Comparison of ENCODE assay signal across 31 cellular contexts in the genomic region with DNA sequence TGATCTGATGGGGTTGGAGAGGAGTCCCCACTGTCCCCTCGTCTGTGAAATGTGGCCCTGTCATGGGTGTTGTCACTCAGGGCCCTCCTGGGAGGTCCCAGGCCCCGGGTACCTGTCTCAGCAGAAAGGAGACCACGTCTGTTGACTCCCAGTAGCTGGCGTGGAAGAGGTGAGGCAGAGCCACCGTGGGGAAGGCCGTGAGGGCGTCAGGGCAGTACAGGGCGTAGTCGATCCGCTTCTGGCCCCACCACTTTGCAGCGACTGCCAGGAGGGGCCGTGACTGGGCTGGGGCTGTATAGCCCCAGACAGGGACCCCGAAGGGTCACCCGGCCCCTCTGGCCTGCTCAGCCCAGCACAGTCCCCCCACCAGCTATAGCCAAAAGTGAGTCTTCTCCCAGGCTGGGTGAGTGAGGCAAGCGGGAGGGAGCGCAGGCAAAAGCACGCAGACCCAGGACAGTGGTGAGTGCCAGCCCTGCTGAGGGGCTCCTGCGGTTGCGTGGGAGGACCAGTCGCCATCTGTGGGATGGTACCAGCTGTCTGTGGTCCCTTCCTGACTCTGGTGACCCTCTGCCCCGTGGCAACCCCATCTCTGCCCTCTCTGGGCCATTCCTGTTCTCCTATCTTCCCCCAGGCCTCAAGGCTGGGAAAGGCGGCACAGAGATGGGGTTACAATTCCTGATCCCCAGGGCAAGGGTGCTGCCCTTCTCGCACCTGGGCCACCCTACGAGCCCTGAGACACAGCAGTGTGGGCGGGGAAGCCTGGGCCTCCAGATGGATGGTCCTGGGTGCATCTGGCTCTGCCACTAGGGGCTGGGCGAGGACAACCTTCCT. TPM values are rescaled to one million over a fixed set of nuclear protein-coding genes. Genes with fewer than 3 reads are reported as not detected.
DNase-seq lines count a peak whose midpoint lies in the region; ATAC-seq and TF ChIP-seq lines count a peak whose summit lies in the region.
"Had no signal": no experiment of that assay in that cellular context is flagged by ENCODE, and none has a peak within 500 bp of the region (broad histone marks: within the 10 kb centered on the region; RNA-seq: fewer than 3 reads in every experiment).

No MANE protein-coding gene starts in this region.

- peak overlapping the region; percentile 43 for H3K23ac ChIP-seq in neuronal stem cell (ENCODE audit: low read depth, low read length, poor library complexity)

- peak overlapping the region; percentile 17 for H4K8ac ChIP-seq in neuronal stem cell (ENCODE audit: low read depth, low read length)

- no peak overlapping the region for H3K4me3 Mint-ChIP-seq in activated CD8-positive, alpha-beta T cell treated with anti-CD3 and anti-CD28 coated beads for 36 hours
- no peak overlapping the region for H3K4me3 Mint-ChIP-seq in activated CD8-positive, alpha-beta T cell treated with anti-CD3 and anti-CD28 coated beads, Interleukin-2, amount 10 ng/mL, durations not matched to agents 7 days and 5 days
- H3K4me3 Mint-ChIP-seq in WTC11: no peak overlapping the region
- no peak overlapping the region for H3K4me3 Mint-ChIP-seq in CD4-positive, alpha-beta memory T cell
- H3K4me3 Mint-ChIP-seq: activated CD8-positive, alpha-beta memory T cell treated with anti-CD3 and anti-CD28 coated beads, Interleukin-2, amount 10 ng/mL, durations not matched to agents 7 days and 5 days; CD4-positive, alpha-beta T cell had no signal

- WGBS in neuronal stem cell (ENCODE audit: extremely low coverage in 2 of 2, insufficient read length in 2 of 2, insufficient replicate concordance in 1 of 2), 2 donors: no CpG with 5 or more reads among the region's 26 CpGs
- 93 to 94% methylated on average over 25 to 26 of the region's 26 CpGs for WGBS in GM23248 (ENCODE audit: low coverage in 1 of 2, low lambda C conversion rate in 2 of 2, missing lambda C conversion rate in 2 of 2), 2 experiments

- peaks cover 3% of the 10 kb centered on the region for H3K79me1 ChIP-seq in neuronal stem cell (ENCODE audit: low read depth, low read length)

- POLR2A ChIA-PET in activated CD8-positive, alpha-beta T cell treated with anti-CD3 and anti-CD28 coated beads for 36 hours (lab: Charles Lee): interaction anchor here (0.6 to 2.4 kb wide), 3 partner anchors 12 to 162 kb away, joined by 3 to 9 read pairs (median 4); partner anchors contain the start of genes OGFOD2 and PITPNM2
- POLR2A ChIA-PET in activated CD8-positive, alpha-beta T cell treated with anti-CD3 and anti-CD28 coated beads, Interleukin-2, amount 10 ng/mL, durations not matched to agents 7 days and 5 days (lab: Charles Lee): interaction anchor here (1.0 to 1.3 kb wide), 2 partner anchors 14 to 118 kb away, joined by 3 read pairs; partner anchors contain the start of gene OGFOD2
- POLR2A ChIA-PET in WTC11 (lab: Charles Lee): no interaction called here
- POLR2A ChIA-PET in CD4-positive, alpha-beta memory T cell (lab: Charles Lee; ENCODE audit: partially characterized antibody): interaction anchor here (0.8 kb wide), 1 partner anchor 14 kb away, joined by 3 read pairs; the partner anchor contains the start of gene OGFOD2

- no peaks in the 10 kb centered on the region for H3K9me2 ChIP-seq in GM23248 (ENCODE audit: insufficient read depth)

- H3K4me1 Mint-ChIP-seq in activated CD8-positive, alpha-beta T cell treated with anti-CD3 and anti-CD28 coated beads for 36 hours (ENCODE audit: low read depth): peaks cover 16% of the 10 kb centered on the region
- H3K4me1 Mint-ChIP-seq in activated CD8-positive, alpha-beta T cell treated with anti-CD3 and anti-CD28 coated beads, Interleukin-2, amount 10 ng/mL, durations not matched to agents 7 days and 5 days (ENCODE audit: low read depth): peaks cover 15% of the 10 kb centered on the region
- peaks cover 5% of the 10 kb centered on the region; the same call in 1 of the 2 replicates for H3K4me1 Mint-ChIP-seq in WTC11
- peaks cover 3 to 13% (median 9%) of the 10 kb centered on the region in 4 donors for H3K4me1 Mint-ChIP-seq in CD4-positive, alpha-beta memory T cell

- H4K91ac ChIP-seq in neuronal stem cell (ENCODE audit: low read depth, low read length, poor library complexity): no peak overlapping the region

- H3K9me3 ChIP-seq in neuronal stem cell (replicated peaks in 1 of 2; ENCODE audit: control insufficient read depth in 2 of 2, insufficient read depth in 1 of 2, low read depth in 1 of 2, low read length in 2 of 2) (no peaks in the 10 kb centered on the region), GM23248 (ENCODE audit: low read depth) (no peaks in the 10 kb centered on the region), vagina (no peaks in the 10 kb centered on the region)
- H3K9me3 ChIP-seq in CD4-positive, alpha-beta memory T cell (ENCODE audit: control insufficient read depth in 1 of 2, low read length in 2 of 2): no peaks in the 10 kb centered on the region
- H3K9me3 ChIP-seq: ascending aorta, colonic mucosa, right atrium auricular region, stomach, thyroid gland had no signal

- no peak overlapping the region for H2BK15ac ChIP-seq in neuronal stem cell (ENCODE audit: low read length)

- CTCF ChIA-PET in activated CD8-positive, alpha-beta T cell treated with anti-CD3 and anti-CD28 coated beads for 36 hours (lab: Charles Lee): no interaction called here
- CTCF ChIA-PET in activated CD8-positive, alpha-beta T cell treated with anti-CD3 and anti-CD28 coated beads, Interleukin-2, amount 10 ng/mL, durations not matched to agents 7 days and 5 days (lab: Charles Lee): interaction anchor here (0.6 kb wide), 1 partner anchor 554 kb away, joined by 3 read pairs; no protein-coding TSS in a partner anchor
- CTCF ChIA-PET in WTC11 (lab: Charles Lee): interaction anchor here (0.8 to 3.2 kb wide), 9 partner anchors 10 to 249 kb away, joined by 3 to 18 read pairs (median 3); partner anchors contain the start of genes MPHOSPH9 and PITPNM2
- CTCF ChIA-PET in CD4-positive, alpha-beta memory T cell (lab: Charles Lee; ENCODE audit: partially characterized antibody): no interaction called here

- H3K36me3 ChIP-seq in H7 (replicated peaks; ENCODE audit: control insufficient read depth, insufficient read depth, low read length) (no peaks in the 10 kb centered on the region), neuronal stem cell (replicated peaks in 1 of 2; ENCODE audit: control insufficient read depth in 2 of 2, insufficient read depth in 2 of 2, low read length in 2 of 2) (peaks cover 0 to 17% of the 10 kb centered on the region in 2 donors), GM23248 (ENCODE audit: low read depth) (no peaks in the 10 kb centered on the region), vagina (peaks cover 0 to 26% of the 10 kb centered on the region in 2 donors)
- H3K36me3 ChIP-seq in CD4-positive, alpha-beta memory T cell (ENCODE audit: insufficient read depth, low read length): no peaks in the 10 kb centered on the region
- H3K36me3 ChIP-seq: cardiac muscle cell, colonic mucosa, thyroid gland had no signal

- peaks cover 0 to 15% of the 10 kb centered on the region in 2 donors for H3K4me1 ChIP-seq in neuronal stem cell (ENCODE audit: control insufficient read depth in 2 of 2, insufficient read depth in 1 of 2, low read depth in 1 of 2, low read length in 2 of 2)
- no peaks in the 10 kb centered on the region for H3K4me1 ChIP-seq in GM23248 (ENCODE audit: insufficient read depth)
- peaks cover 8% of the 10 kb centered on the region for H3K4me1 ChIP-seq in CD4-positive, alpha-beta memory T cell (ENCODE audit: insufficient read depth, low read length)
- H3K4me1 ChIP-seq in vagina: peaks cover 17% of the 10 kb centered on the region
- H3K4me1 ChIP-seq: colonic mucosa had no signal

- H2BK5ac ChIP-seq in neuronal stem cell (ENCODE audit: low read length): no peak overlapping the region

- in situ Hi-C loops in GM23248 (cut with MboI): no loop called here

- H3K4me3 ChIP-seq in H7 (ENCODE audit: insufficient read depth, low read depth, low read length) (no peak overlapping the region), neuronal stem cell (ENCODE audit: low read length in 2 of 2) (no peak overlapping the region), GM23248 (no peak overlapping the region), vagina (no peak overlapping the region)
- H3K4me3 ChIP-seq in CD4-positive, alpha-beta memory T cell (ENCODE audit: low read length in 2 of 2): no peak overlapping the region
- H3K4me3 ChIP-seq: ascending aorta, cardiac muscle cell, colonic mucosa, hepatocyte, right atrium auricular region, stomach, thyroid gland had no signal

- no peak overlapping the region for H3K4ac ChIP-seq in neuronal stem cell (ENCODE audit: low read length)

- H3K27ac ChIP-seq in neuronal stem cell (replicated peaks; ENCODE audit: low read length): no peak overlapping the region
- no peak overlapping the region for H3K27ac ChIP-seq in GM23248
- no peak overlapping the region for H3K27ac ChIP-seq in CD4-positive, alpha-beta memory T cell (ENCODE audit: low read depth, low read length)
- H3K27ac ChIP-seq in vagina: no peak overlapping the region
- H3K27ac ChIP-seq: ascending aorta, cardiac muscle cell, colonic mucosa, epithelial cell of prostate, hepatocyte, parathyroid adenoma, right atrium auricular region, stomach, thyroid gland had no signal

- H2AFZ ChIP-seq in neuronal stem cell (ENCODE audit: low read length) (no peak overlapping the region), GM23248 (no peak overlapping the region)
- H2AFZ ChIP-seq: hepatocyte, parathyroid adenoma had no signal

- H3K9ac ChIP-seq in neuronal stem cell (ENCODE audit: low read depth, low read length, poor library complexity) (no peak overlapping the region), GM23248 (no peak overlapping the region)
- H3K9ac ChIP-seq: parathyroid adenoma had no signal

- peaks cover 9% of the 10 kb centered on the region for H3K36me3 Mint-ChIP-seq in activated CD8-positive, alpha-beta T cell treated with anti-CD3 and anti-CD28 coated beads for 36 hours (ENCODE audit: low read depth)
- H3K36me3 Mint-ChIP-seq in activated CD8-positive, alpha-beta T cell treated with anti-CD3 and anti-CD28 coated beads, Interleukin-2, amount 10 ng/mL, durations not matched to agents 7 days and 5 days (ENCODE audit: low read depth): peaks cover 11% of the 10 kb centered on the region
- H3K36me3 Mint-ChIP-seq in WTC11: no peaks in the 10 kb centered on the region; the same call in 1 of the 2 replicates
- peaks cover 0 to 11% of the 10 kb centered on the region in 2 donors for H3K36me3 Mint-ChIP-seq in CD4-positive, alpha-beta memory T cell
- H3K36me3 Mint-ChIP-seq: activated CD8-positive, alpha-beta memory T cell treated with anti-CD3 and anti-CD28 coated beads, Interleukin-2, amount 10 ng/mL, durations not matched to agents 7 days and 5 days had no signal

- H3K27me3 ChIP-seq in H7 (ENCODE audit: control insufficient read depth, insufficient read depth, low read length): no peaks in the 10 kb centered on the region
- no peaks in the 10 kb centered on the region for H3K27me3 ChIP-seq in neuronal stem cell (ENCODE audit: control insufficient read depth in 3 of 3, insufficient read depth in 3 of 3, low read depth in 1 of 3, low read length in 3 of 3)
- H3K27me3 ChIP-seq in GM23248 (replicated peaks; ENCODE audit: insufficient read depth): no peaks in the 10 kb centered on the region
- no peaks in the 10 kb centered on the region for H3K27me3 ChIP-seq in CD4-positive, alpha-beta memory T cell (ENCODE audit: insufficient read depth, low read length)
- no peaks in the 10 kb centered on the region for H3K27me3 ChIP-seq in vagina
- H3K27me3 ChIP-seq: ascending aorta, cardiac muscle cell, colonic mucosa, hepatocyte, right atrium auricular region, stomach, thyroid gland had no signal

- TF ChIP-seq POLR2A in vagina (IDR thresholded peaks at IDR 0.05): no peak

- H3K27me3 Mint-ChIP-seq in activated CD8-positive, alpha-beta T cell treated with anti-CD3 and anti-CD28 coated beads for 36 hours: no peaks in the 10 kb centered on the region
- no peaks in the 10 kb centered on the region for H3K27me3 Mint-ChIP-seq in activated CD8-positive, alpha-beta T cell treated with anti-CD3 and anti-CD28 coated beads, Interleukin-2, amount 10 ng/mL, durations not matched to agents 7 days and 5 days (ENCODE audit: low read depth)
- H3K27me3 Mint-ChIP-seq in WTC11 (ENCODE audit: low read depth): no peaks in the 10 kb centered on the region
- no peaks in the 10 kb centered on the region for H3K27me3 Mint-ChIP-seq in CD4-positive, alpha-beta memory T cell
- H3K27me3 Mint-ChIP-seq: activated CD8-positive, alpha-beta memory T cell treated with anti-CD3 and anti-CD28 coated beads, Interleukin-2, amount 10 ng/mL, durations not matched to agents 7 days and 5 days; CD4-positive, alpha-beta T cell had no signal

- intact Hi-C loops in activated CD8-positive, alpha-beta T cell treated with anti-CD3 and anti-CD28 coated beads for 36 hours (cut with micrococcal nuclease): no loop called here
- intact Hi-C loops in CD4-positive, alpha-beta memory T cell (cut with micrococcal nuclease): no loop called here
- intact Hi-C loops in vagina (cut with DNase I): loop anchor here (5.0 kb wide), 1 partner anchor 173 kb away; no protein-coding TSS in a partner anchor

- no peak overlapping the region for H3K14ac ChIP-seq in neuronal stem cell (ENCODE audit: low read length)

- no peaks in the 10 kb centered on the region for H3K9me3 Mint-ChIP-seq in activated CD8-positive, alpha-beta T cell treated with anti-CD3 and anti-CD28 coated beads for 36 hours
- no peaks in the 10 kb centered on the region for H3K9me3 Mint-ChIP-seq in activated CD8-positive, alpha-beta T cell treated with anti-CD3 and anti-CD28 coated beads, Interleukin-2, amount 10 ng/mL, durations not matched to agents 7 days and 5 days (ENCODE audit: insufficient read depth)
- H3K9me3 Mint-ChIP-seq in WTC11: no peaks in the 10 kb centered on the region
- peaks cover 0 to 4% (median 0%) of the 10 kb centered on the region in 8 donors for H3K9me3 Mint-ChIP-seq in CD4-positive, alpha-beta memory T cell
- H3K9me3 Mint-ChIP-seq: CD4-positive, alpha-beta T cell had no signal

- H3K27ac Mint-ChIP-seq in activated CD8-positive, alpha-beta T cell treated with anti-CD3 and anti-CD28 coated beads for 36 hours: peak overlapping the region; percentile 16
- no peak overlapping the region for H3K27ac Mint-ChIP-seq in activated CD8-positive, alpha-beta T cell treated with anti-CD3 and anti-CD28 coated beads, Interleukin-2, amount 10 ng/mL, durations not matched to agents 7 days and 5 days
- no peak overlapping the region for H3K27ac Mint-ChIP-seq in WTC11
- H3K27ac Mint-ChIP-seq in CD4-positive, alpha-beta memory T cell: no peak overlapping the region
- H3K27ac Mint-ChIP-seq: activated CD8-positive, alpha-beta memory T cell treated with anti-CD3 and anti-CD28 coated beads, Interleukin-2, amount 10 ng/mL, durations not matched to agents 7 days and 5 days; CD4-positive, alpha-beta T cell had no signal

- no peak for ATAC-seq in activated CD8-positive, alpha-beta T cell treated with anti-CD3 and anti-CD28 coated beads for 36 hours
- no peak for ATAC-seq in activated CD8-positive, alpha-beta T cell treated with anti-CD3 and anti-CD28 coated beads, Interleukin-2, amount 10 ng/mL, durations not matched to agents 7 days and 5 days
- ATAC-seq in WTC11: peak; percentile 25
- ATAC-seq: activated CD8-positive, alpha-beta memory T cell treated with anti-CD3 and anti-CD28 coated beads, Interleukin-2, amount 10 ng/mL, durations not matched to agents 7 days and 5 days; left cardiac atrium had no signal

- no peaks in the 10 kb centered on the region for H3F3A ChIP-seq in GM23248 (ENCODE audit: insufficient read depth)

- peak overlapping the region; percentile 56 for H2AK5ac ChIP-seq in neuronal stem cell (ENCODE audit: low read depth, low read length)

- no peak overlapping the region for H2BK120ac ChIP-seq in neuronal stem cell (ENCODE audit: low read depth, low read length)

- H2BK12ac ChIP-seq in neuronal stem cell (ENCODE audit: low read length): no peak overlapping the region

- H3K18ac ChIP-seq in neuronal stem cell (ENCODE audit: low read length): no peak overlapping the region

- no peaks in the 10 kb centered on the region for H4K20me1 ChIP-seq in GM23248 (ENCODE audit: insufficient read depth)

- no peaks in the 10 kb centered on the region for H3K79me2 ChIP-seq in GM23248 (ENCODE audit: insufficient read depth)
- H3K79me2 ChIP-seq: hepatocyte, parathyroid adenoma had no signal

- H3K4me2 ChIP-seq in neuronal stem cell (ENCODE audit: insufficient read depth, low read length, poor library complexity, severe bottlenecking) (no peak overlapping the region), GM23248 (ENCODE audit: unreplicated experiment) (no peak overlapping the region)
- H3K4me2 ChIP-seq: hepatocyte had no signal

- no peak for DNase-seq in activated CD8-positive, alpha-beta T cell treated with anti-CD3 and anti-CD28 coated beads for 36 hours
- no peak for DNase-seq in activated CD8-positive, alpha-beta T cell treated with anti-CD3 and anti-CD28 coated beads, Interleukin-2, amount 10 ng/mL, durations not matched to agents 7 days and 5 days
- peak; percentile 86 for DNase-seq in H7
- DNase-seq in WTC11 (ENCODE audit: low spot score): no peak
- no peak for DNase-seq in neuronal stem cell (ENCODE audit: low spot score)
- no peak for DNase-seq in GM23248
- DNase-seq in CD4-positive, alpha-beta memory T cell: no peak
- no peak for DNase-seq in vagina (ENCODE audit: extremely low spot score in 2 of 2)
- DNase-seq: activated CD4-positive, alpha-beta T cell treated with anti-CD3 and anti-CD28 coated beads, Interleukin-2, amount 50 U/mL, for 1 hour; activated CD8-positive, alpha-beta memory T cell treated with anti-CD3 and anti-CD28 coated beads, Interleukin-2, amount 10 ng/mL, durations not matched to agents 7 days and 5 days; activated gamma-delta T cell treated with Interleukin-2 at 50 U/mL for 16 hours; activated T-cell treated with anti-CD3 and anti-CD28 coated beads, Interleukin-2, amount 50 U/mL, for 48 hours; AML-193; CD4-positive, alpha-beta T cell; colonic mucosa; effector CD8-positive, alpha-beta T cell; left cardiac atrium; mammary epithelial cell; NCI-H1417 treated with DMSO at 0.1 percent for 48 hours; NCI-H2029 treated with DMSO at 0.1 percent for 48 hours; NCI-H524; OCI-M1; stimulated activated CD4-positive, alpha-beta T cell treated with anti-CD3 and anti-CD28 coated beads, Interleukin-1b, Interleukin-23, amount 100 ng/mL, for 48 hours; stomach; thyroid gland had no signal

- TF ChIP-seq CTCF in activated CD8-positive, alpha-beta T cell treated with anti-CD3 and anti-CD28 coated beads for 36 hours (IDR thresholded peaks at IDR 0.05): no peak
- TF ChIP-seq CTCF in WTC11 (IDR thresholded peaks at IDR 0.05) (no peak), vagina (IDR thresholded peaks at IDR 0.05) (no peak)

RNA-seq across cellular contexts. Expression of gene ARL6IP4, which starts 8.3 kb away (rescaled TPM):
- 100 to 1,000 TPM; 174 to 180 TPM for total RNA-seq in activated CD8-positive, alpha-beta T cell treated with anti-CD3 and anti-CD28 coated beads for 36 hours
- 100 to 1,000 TPM; 204 to 213 TPM for total RNA-seq in activated CD8-positive, alpha-beta T cell treated with anti-CD3 and anti-CD28 coated beads, Interleukin-2, amount 10 ng/mL, durations not matched to agents 7 days and 5 days
- 203 and 220 TPM in 2 replicates for total RNA-seq in H7 (2014; rRNA removed; shearing (Covaris generic))
- 133 to 150 TPM (median 146 TPM) in 3 replicates for total RNA-seq in WTC11 (2021)
- 134 TPM for polyA plus RNA-seq in neuronal stem cell (2013, experiment 1 of 2)
- 128 TPM for polyA plus RNA-seq in neuronal stem cell (2013, experiment 2 of 2)
- 118 and 150 TPM in 2 replicates for total RNA-seq in GM23248 (2014; rRNA removed; shearing (Covaris generic))
- polyA plus RNA-seq in GM23248 (2016; fragmentation: Nextera tagmentation; extraction: Ambion mirVana): 251 and 259 TPM in 2 replicates
- 100 to 1,000 TPM; 159 to 180 TPM for total RNA-seq in CD4-positive, alpha-beta memory T cell
- 100 to 1,000 TPM; 184 to 252 TPM for polyA plus RNA-seq in CD4-positive, alpha-beta memory T cell
- total RNA-seq in vagina: 147 TPM

RNA-seq across cellular contexts. Expression of gene OGFOD2, which starts 13.8 kb away (rescaled TPM):
- 10 to 100 TPM; 27.1 to 31.5 TPM for total RNA-seq in activated CD8-positive, alpha-beta T cell treated with anti-CD3 and anti-CD28 coated beads for 36 hours
- 10 to 100 TPM; 24.1 to 27.0 TPM for total RNA-seq in activated CD8-positive, alpha-beta T cell treated with anti-CD3 and anti-CD28 coated beads, Interleukin-2, amount 10 ng/mL, durations not matched to agents 7 days and 5 days
- total RNA-seq in H7 (2014; rRNA removed; shearing (Covaris generic)): 17.8 and 23.4 TPM in 2 replicates
- total RNA-seq in WTC11 (2021): 17.3 to 28.1 TPM (median 23.9 TPM) in 3 replicates
- 6.9 TPM for polyA plus RNA-seq in neuronal stem cell (2013, experiment 1 of 2)
- polyA plus RNA-seq in neuronal stem cell (2013, experiment 2 of 2): 5.5 TPM
- total RNA-seq in GM23248 (2014; rRNA removed; shearing (Covaris generic)): 11.9 and 28.3 TPM in 2 replicates
- polyA plus RNA-seq in GM23248 (2016; fragmentation: Nextera tagmentation; extraction: Ambion mirVana): 12.8 and 15.4 TPM in 2 replicates
- 10 to 100 TPM; 38.3 to 46.6 TPM for total RNA-seq in CD4-positive, alpha-beta memory T cell
- 10 to 100 TPM; 13.9 to 15.9 TPM for polyA plus RNA-seq in CD4-positive, alpha-beta memory T cell
- total RNA-seq in vagina: 26.0 TPM

RNA-seq across cellular contexts. Expression of gene ABCB9, which starts 22.6 kb away (rescaled TPM):
- 1 to 10 TPM; 4.3 to 4.9 TPM for total RNA-seq in activated CD8-positive, alpha-beta T cell treated with anti-CD3 and anti-CD28 coated beads for 36 hours
- total RNA-seq in activated CD8-positive, alpha-beta T cell treated with anti-CD3 and anti-CD28 coated beads, Interleukin-2, amount 10 ng/mL, durations not matched to agents 7 days and 5 days: 1 to 10 TPM; 5.9 to 6.0 TPM
- 1.7 and 3.0 TPM in 2 replicates for total RNA-seq in H7 (2014; rRNA removed; shearing (Covaris generic))
- 4.8 to 6.3 TPM (median 5.8 TPM) in 3 replicates for total RNA-seq in WTC11 (2021)
- 2.0 TPM for polyA plus RNA-seq in neuronal stem cell (2013, experiment 1 of 2)
- 1.5 TPM for polyA plus RNA-seq in neuronal stem cell (2013, experiment 2 of 2)
- 4.0 and 4.4 TPM in 2 replicates for total RNA-seq in GM23248 (2014; rRNA removed; shearing (Covaris generic))
- 2.2 and 4.4 TPM in 2 replicates for polyA plus RNA-seq in GM23248 (2016; fragmentation: Nextera tagmentation; extraction: Ambion mirVana)
- total RNA-seq in CD4-positive, alpha-beta memory T cell: 1 to 10 TPM; 5.9 to 7.1 TPM
- 1 to 10 TPM in 1 of 2 donors, under 1 TPM in 1; 0.81 to 1.8 TPM for polyA plus RNA-seq in CD4-positive, alpha-beta memory T cell
- total RNA-seq in vagina: 4.2 TPM

Comparison
In these comparisons a context has a peak if more than half of its experiments do, and no peak if none do; other contexts are left out.
1. CTCF ChIA-PET loops: an anchor here in activated CD8-positive, alpha-beta T cell treated with anti-CD3 and anti-CD28 coated beads, Interleukin-2, amount 10 ng/mL, durations not matched to agents 7 days and 5 days (0.6 kb wide) and WTC11 (0.8 to 3.2 kb wide); none called in activated CD8-positive, alpha-beta T cell treated with anti-CD3 and anti-CD28 coated beads for 36 hours and CD4-positive, alpha-beta memory T cell.